ENCODE assay signal across 20 cellular contexts in the genomic region with DNA sequence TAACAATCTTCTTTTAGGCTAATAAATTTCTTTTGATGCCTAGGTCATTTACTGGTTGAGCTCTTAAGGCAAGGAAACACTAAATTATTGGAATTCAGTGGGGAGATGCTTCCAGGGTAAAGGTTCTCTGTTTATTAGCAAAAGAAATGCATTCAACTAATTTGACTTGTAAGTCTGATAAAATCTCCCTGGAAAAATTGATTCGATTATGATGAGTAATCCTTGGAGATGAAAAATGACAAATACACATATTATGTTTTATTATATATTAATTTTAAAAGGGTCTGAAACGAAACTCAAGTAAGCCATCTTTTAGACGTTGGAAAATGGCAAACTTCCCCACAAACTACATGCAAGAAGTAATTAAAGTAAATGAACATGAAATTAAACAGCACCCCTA.
"Had no signal": no experiment of that assay in that cellular context is flagged by ENCODE, and none has a peak within 500 bp of the region (broad histone marks: within the 10 kb centered on the region; RNA-seq: fewer than 3 reads in every experiment).

No MANE protein-coding gene starts in this region.

- H3K4me3 ChIP-seq: cardiac muscle cell, SJCRH30 had no signal

- H3K9me3 ChIP-seq: SJCRH30 had no signal

- DNase-seq: activated CD4-positive, alpha-beta T cell treated with anti-CD3 and anti-CD28 coated beads for 48 hours; activated CD4-positive, alpha-beta T cell treated with anti-CD3 and anti-CD28 coated beads, Interleukin-2, amount 50 U/mL, for 48 hours; activated CD4-positive, CD25-positive, alpha-beta regulatory T cell treated with anti-CD3 and anti-CD28 coated beads, Interleukin-2, amount 50 U/mL, for 72 hours; activated CD8-positive, alpha-beta memory T cell treated with anti-CD3 and anti-CD28 coated beads for 24 hours; activated effector memory CD4-positive, alpha-beta T cell treated with anti-CD3 and anti-CD28 coated beads, Interleukin-2, amount 50 U/mL, for 16 hours; activated naive CD4-positive, alpha-beta T cell treated with Interleukin-2 at 50 U/mL for 16 hours; activated T-cell treated with anti-CD3 and anti-CD28 coated beads, Interleukin-2, amount 50 U/mL, for 4 hours; KG1; NCI-H1092; NCI-H1417; NCI-H1930; NCI-H2171; NCI-H526; NCI-H774; SJCRH30; T-helper 9 cell had no signal

- H3K4me1 ChIP-seq: SJCRH30 had no signal

- H3K36me3 ChIP-seq: brain microvascular endothelial cell, cardiac muscle cell, SJCRH30 had no signal

- H3K27me3 ChIP-seq: brain microvascular endothelial cell, cardiac muscle cell, SJCRH30 had no signal

- ATAC-seq: activated naive CD4-positive, alpha-beta T cell treated with anti-CD3 and anti-CD28 coated beads, Interleukin-2, amount 50 U/mL, for 72 hours; activated T-cell treated with anti-CD3 and anti-CD28 coated beads, Interleukin-2, amount 50 U/mL, for 4 hours; WTC11 had no signal

- H3K27ac ChIP-seq: cardiac muscle cell, SJCRH30 had no signal
